In the genomic region with DNA sequence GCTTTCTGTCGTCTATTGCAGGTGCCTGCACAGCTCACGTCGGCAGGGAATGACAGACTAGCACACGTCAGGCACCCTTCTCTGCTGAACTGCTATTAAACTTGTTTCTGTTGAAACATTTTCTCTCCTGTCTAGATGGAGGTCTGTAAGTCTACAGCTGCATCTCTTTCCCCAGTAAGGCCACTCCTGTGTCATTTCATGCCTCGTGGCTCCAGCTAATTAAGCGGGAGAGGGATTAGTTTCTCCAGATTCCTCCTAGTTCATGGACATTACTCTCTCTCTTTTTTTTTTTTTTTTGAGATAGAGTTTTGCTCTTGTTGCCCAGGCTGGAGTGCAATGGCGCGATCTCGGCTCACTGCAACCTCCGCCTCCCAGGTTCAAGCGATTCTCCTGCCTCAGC, we compare ENCODE assay signal across 24 cellular contexts. TPM values are rescaled to one million over a fixed set of nuclear protein-coding genes. Genes with fewer than 3 reads are reported as not detected.
DNase-seq lines count a peak whose midpoint lies in the region; ATAC-seq and TF ChIP-seq lines count a peak whose summit lies in the region.
"Had no signal": no experiment of that assay in that cellular context is flagged by ENCODE, and none has a peak within 500 bp of the region (broad histone marks: within the 10 kb centered on the region; RNA-seq: fewer than 3 reads in every experiment).

No MANE protein-coding gene starts in this region.

- peaks cover 58 to 68% of the 10 kb centered on the region in 2 experiments for H3K36me3 ChIP-seq in trophoblast cell (ENCODE audit: control insufficient read depth in 1 of 2, insufficient read depth in 2 of 2, low read length in 2 of 2)

- no peak overlapping the region for H3K18ac ChIP-seq in trophoblast cell (ENCODE audit: low read length)

- no peak overlapping the region for H2BK5ac ChIP-seq in trophoblast cell (ENCODE audit: low read depth, low read length, poor library complexity)

- WGBS in trophoblast cell (ENCODE audit: extremely low coverage, insufficient coverage, insufficient read length), result no CpG with 5 or more reads among the region's 11 CpGs

- H3K14ac ChIP-seq in trophoblast cell (ENCODE audit: low read length), result no peak overlapping the region

- H3K4me3 Mint-ChIP-seq in endothelial cell (ENCODE audit: unreplicated experiment) (peak overlapping the region; percentile 47), nephron progenitor cell (no peak overlapping the region), type B pancreatic cell (no peak overlapping the region)
- H3K4me3 Mint-ChIP-seq: B cell; CD4-positive, alpha-beta T cell; CD8-positive, alpha-beta T cell had no signal

- no peak overlapping the region for H2BK120ac ChIP-seq in trophoblast cell (ENCODE audit: insufficient read depth, low read length, poor library complexity)

- no peak for ATAC-seq in HG03025 (IDR thresholded peaks at IDR 0.05; ENCODE audit: low FRiP score, unreplicated experiment)
- ATAC-seq: A549; CD8-positive, alpha-beta T cell had no signal

- H3K79me2 ChIP-seq in trophoblast cell (ENCODE audit: control insufficient read depth, insufficient read depth, low read length, poor library complexity), result no peaks in the 10 kb centered on the region

- no peak overlapping the region for H2BK12ac ChIP-seq in trophoblast cell (ENCODE audit: low read length)

- no peak overlapping the region for H2AK5ac ChIP-seq in trophoblast cell (ENCODE audit: low read length)

- H2AFZ ChIP-seq in trophoblast cell (ENCODE audit: insufficient read depth, low read length, poor library complexity), result no peak overlapping the region

- H3K27me3 Mint-ChIP-seq in endothelial cell (ENCODE audit: unreplicated experiment), result peaks cover 5% of the 10 kb centered on the region
- H3K27me3 Mint-ChIP-seq in nephron progenitor cell (ENCODE audit: low read depth, poor library complexity), result no peaks in the 10 kb centered on the region
- H3K27me3 Mint-ChIP-seq in type B pancreatic cell, result no peaks in the 10 kb centered on the region
- H3K27me3 Mint-ChIP-seq: B cell; CD4-positive, alpha-beta T cell had no signal

- H3K79me1 ChIP-seq in trophoblast cell (ENCODE audit: low read length), result no peaks in the 10 kb centered on the region

- no peaks in the 10 kb centered on the region for H3K27me3 ChIP-seq in trophoblast cell (ENCODE audit: insufficient read depth, low read length)
- H3K27me3 ChIP-seq: BLaER1 treated with 17β-estradiol and CSF1 and Interleukin-3, amounts not matched to agents 10 nM and 100 nM had no signal

- H3K4ac ChIP-seq in trophoblast cell (ENCODE audit: low read depth, low read length), result peak overlapping the region; percentile 12

- H3K36me3 Mint-ChIP-seq in endothelial cell (ENCODE audit: low read depth, unreplicated experiment) (peaks cover 24% of the 10 kb centered on the region), nephron progenitor cell (ENCODE audit: low read depth) (peaks cover 60% of the 10 kb centered on the region), type B pancreatic cell (peaks cover 27% of the 10 kb centered on the region)

- H3K4me1 Mint-ChIP-seq in endothelial cell (ENCODE audit: unreplicated experiment) (no peaks in the 10 kb centered on the region), nephron progenitor cell (peaks cover 54% of the 10 kb centered on the region), type B pancreatic cell (ENCODE audit: unreplicated experiment) (peaks cover 4% of the 10 kb centered on the region)
- H3K4me1 Mint-ChIP-seq: B cell had no signal

- no peak overlapping the region for H3K23ac ChIP-seq in trophoblast cell (ENCODE audit: low read length)

- H4K8ac ChIP-seq in trophoblast cell (ENCODE audit: low read depth, low read length), result no peak overlapping the region

- DNase-seq in D341Med (ENCODE audit: low spot score) (peak; percentile 60), endothelial cell (ENCODE audit: low spot score) (no peak), nephron progenitor cell (no peak), trophoblast cell (no peak), type B pancreatic cell (ENCODE audit: extremely low spot score, unreplicated experiment) (no peak), NCI-H2196 (lab: John Stamatoyannopoulos, UW; ENCODE audit: unreplicated experiment) (no peak), EL (no peak)
- DNase-seq: AML-193; Caco-2; Calu3; CD4-positive, alpha-beta T cell; CD8-positive, alpha-beta T cell; DMS 273 treated with DMSO at 0.1 percent for 48 hours; DMS153; DMS53; DMS79; DND-41; GF-D8 had no signal

- H4K91ac ChIP-seq in trophoblast cell (ENCODE audit: low read depth, low read length), result no peak overlapping the region

- H3K9ac ChIP-seq in trophoblast cell (ENCODE audit: low read length), result no peak overlapping the region
- H3K9ac ChIP-seq: BLaER1 treated with 17β-estradiol and CSF1 and Interleukin-3, amounts not matched to agents 10 nM and 100 nM had no signal

- H3K9me3 Mint-ChIP-seq in endothelial cell (ENCODE audit: unreplicated experiment), result no peaks in the 10 kb centered on the region
- no peaks in the 10 kb centered on the region for H3K9me3 Mint-ChIP-seq in nephron progenitor cell
- no peaks in the 10 kb centered on the region for H3K9me3 Mint-ChIP-seq in type B pancreatic cell
- H3K9me3 Mint-ChIP-seq: CD4-positive, alpha-beta T cell; CD8-positive, alpha-beta T cell had no signal

- no peaks in the 10 kb centered on the region for H3K4me1 ChIP-seq in trophoblast cell (ENCODE audit: control insufficient read depth in 1 of 2, insufficient read depth in 2 of 2, low read length in 2 of 2)

- no peak overlapping the region for H3K4me2 ChIP-seq in trophoblast cell (ENCODE audit: low read length)
- H3K4me2 ChIP-seq: A549; BLaER1 treated with 17β-estradiol and CSF1 and Interleukin-3, amounts not matched to agents 10 nM and 100 nM had no signal

- H3K4me3 ChIP-seq in trophoblast cell (ENCODE audit: low read depth, low read length), result no peak overlapping the region
- H3K4me3 ChIP-seq: A549; BLaER1 treated with 17β-estradiol and CSF1 and Interleukin-3, amounts not matched to agents 10 nM and 100 nM had no signal

- no peak overlapping the region for H4K12ac ChIP-seq in trophoblast cell (ENCODE audit: low read depth, low read length)

- H3K9me3 ChIP-seq in trophoblast cell (ENCODE audit: insufficient read depth, low read depth, low read length), result no peaks in the 10 kb centered on the region
- H3K9me3 ChIP-seq: A549; BLaER1 treated with 17β-estradiol and CSF1 and Interleukin-3, amounts not matched to agents 10 nM and 100 nM; Caco-2 had no signal

- no peak overlapping the region for H3K27ac ChIP-seq in trophoblast cell (ENCODE audit: low read depth, low read length)
- H3K27ac ChIP-seq: 22Rv1; A549; BLaER1 treated with 17β-estradiol and CSF1 and Interleukin-3, amounts not matched to agents 10 nM and 100 nM; C4-2B had no signal

- H3K27ac Mint-ChIP-seq in endothelial cell (ENCODE audit: unreplicated experiment) (no peak overlapping the region), nephron progenitor cell (peak overlapping the region; percentile 54), type B pancreatic cell (no peak overlapping the region)
- H3K27ac Mint-ChIP-seq: B cell; CD4-positive, alpha-beta T cell; CD8-positive, alpha-beta T cell had no signal

- TF ChIP-seq CTCF in endothelial cell (IDR thresholded peaks at IDR 0.05; ENCODE audit: unreplicated experiment) (no peak), nephron progenitor cell (IDR thresholded peaks at IDR 0.05) (no peak), type B pancreatic cell (conservative IDR thresholded peaks at IDR 0.05) (no peak)

RNA-seq across cellular contexts. Expression of gene FOXK2, which starts 54.5 kb away (rescaled TPM):
- total RNA-seq in endothelial cell (ENCODE audit: unreplicated experiment), result 64.3 TPM
- polyA plus RNA-seq in trophoblast cell (2013), result 68.4 and 69.0 TPM in 2 replicates
- total RNA-seq in type B pancreatic cell (ENCODE audit: low replicate concordance), result 59.5 and 75.5 TPM in 2 replicates
